Comparison of ENCODE assay signal across 9 cellular contexts in genomic region chr5:172113036-172113435, GRCh38.
A peak's percentile ranks its signal among the peaks of the same experiment; 100 is the strongest.
DNase-seq lines count a peak whose midpoint lies in the region; TF ChIP-seq lines count a peak whose summit lies in the region.
"Had no signal": no experiment of that assay in that cellular context is flagged by ENCODE, and none has a peak within 500 bp of the region (broad histone marks: within the 10 kb centered on the region; RNA-seq: fewer than 3 reads in every experiment).

No MANE protein-coding gene starts in this region.

- no peaks in the 10 kb centered on the region for H3K36me3 ChIP-seq in colonic mucosa

- intact Hi-C loops in colonic mucosa (cut with DNase I) = no loop called here
- intact Hi-C loops in dorsolateral prefrontal cortex (cut with DNase I) = no loop called here

- H3K27ac ChIP-seq in colonic mucosa (peak overlapping the region; percentile 4), dorsolateral prefrontal cortex (no peak overlapping the region)

- DNase-seq in H4 (ENCODE audit: low spot score) = peak; percentile 39
- DNase-seq in activated CD4-positive, alpha-beta T cell treated with anti-CD3 and anti-CD28 coated beads for 1 hour = peak; percentile 45
- no peak for DNase-seq in colonic mucosa
- DNase-seq in stimulated activated CD8-positive, alpha-beta memory T cell treated with anti-CD3 and anti-CD28 coated beads, Interleukin-15, amount 100 ng/mL, for 4 hours (ENCODE audit: low read depth in 2 of 2) = peak; percentile 37 to 48
- no peak for DNase-seq in dorsolateral prefrontal cortex
- no peak for DNase-seq in NCI-H1694 treated with DMSO at 0.1 percent for 48 hours (lab: John Stamatoyannopoulos, UW)
- no peak for DNase-seq in HCEC 1CT
- DNase-seq in pons (ENCODE audit: low spot score) = no peak
- DNase-seq: SHP77 treated with DMSO at 0.1 percent for 48 hours had no signal

- H3K4me3 ChIP-seq in colonic mucosa (no peak overlapping the region), dorsolateral prefrontal cortex (no peak overlapping the region)

- TF ChIP-seq CTCF in colonic mucosa (IDR thresholded peaks at IDR 0.05) (no peak), dorsolateral prefrontal cortex (IDR thresholded peaks at IDR 0.05 in 54 of 56, conservative IDR thresholded peaks at IDR 0.05 in 2 of 56; ENCODE audit: low read depth in 1 of 56, partially characterized antibody in 56 of 56) (no peak)

- no peaks in the 10 kb centered on the region for H3K27me3 ChIP-seq in colonic mucosa
- no peaks in the 10 kb centered on the region for H3K27me3 ChIP-seq in dorsolateral prefrontal cortex

- no peak overlapping the region for H3K9ac ChIP-seq in colonic mucosa (ENCODE audit: low read depth in 2 of 2, low read length in 2 of 2)

- no peaks in the 10 kb centered on the region for H3K9me3 ChIP-seq in colonic mucosa

- H3K4me1 ChIP-seq in colonic mucosa = peaks cover 6% of the 10 kb centered on the region

Comparison
In these comparisons a context has a peak if more than half of its experiments do, and no peak if none do; other contexts are left out.
1. DNase-seq: peak in H4 (single experiment), activated CD4-positive, alpha-beta T cell treated with anti-CD3 and anti-CD28 coated beads for 1 hour (single experiment) and stimulated activated CD8-positive, alpha-beta memory T cell treated with anti-CD3 and anti-CD28 coated beads, Interleukin-15, amount 100 ng/mL, for 4 hours (2 of 2); none in colonic mucosa (single experiment), dorsolateral prefrontal cortex (0 of 10), NCI-H1694 treated with DMSO at 0.1 percent for 48 hours (single experiment), HCEC 1CT (single experiment) and pons (single experiment).